In genomic region chr12:65427646-65428045, GRCh38 we compare ENCODE assay signal across 20 cellular contexts.
DNase-seq lines count a peak whose midpoint lies in the region; ATAC-seq and TF ChIP-seq lines count a peak whose summit lies in the region.
"Had no signal": no experiment of that assay in that cellular context is flagged by ENCODE, and none has a peak within 500 bp of the region (broad histone marks: within the 10 kb centered on the region; RNA-seq: fewer than 3 reads in every experiment).

No MANE protein-coding gene starts in this region.

- H3K36me3 Mint-ChIP-seq in WTC11 (peaks cover 7% of the 10 kb centered on the region; the same call in 1 of the 2 replicates), osteocyte (ENCODE audit: unreplicated experiment) (peaks cover 10% of the 10 kb centered on the region), Calu3 (ENCODE audit: insufficient read depth, unreplicated experiment) (no peaks in the 10 kb centered on the region)
- H3K36me3 Mint-ChIP-seq: IgD-negative memory B cell had no signal

- no peak overlapping the region for H3K4me2 ChIP-seq in HCT116 (ENCODE audit: low read length)

- no peak overlapping the region for H2AFZ ChIP-seq in HCT116 (ENCODE audit: low read depth, low read length, poor library complexity, severe bottlenecking)

- no peaks in the 10 kb centered on the region for H3K27me3 ChIP-seq in HCT116 (ENCODE audit: insufficient read depth, low read length)
- H3K27me3 ChIP-seq: SJSA1 had no signal

- H3K27me3 Mint-ChIP-seq in WTC11 (ENCODE audit: low read depth): no peaks in the 10 kb centered on the region; the same call in 1 of the 2 replicates
- no peaks in the 10 kb centered on the region for H3K27me3 Mint-ChIP-seq in osteocyte (ENCODE audit: unreplicated experiment)
- no peaks in the 10 kb centered on the region for H3K27me3 Mint-ChIP-seq in Calu3 (ENCODE audit: unreplicated experiment)
- H3K27me3 Mint-ChIP-seq: B cell, IgD-negative memory B cell had no signal

- no peaks in the 10 kb centered on the region for H4K20me1 ChIP-seq in HCT116 (ENCODE audit: insufficient read depth)

- no peaks in the 10 kb centered on the region for H3K9me2 ChIP-seq in HCT116 (ENCODE audit: insufficient read depth)

- DNase-seq in HCT116 (ENCODE audit: low read depth, low spot score) (no peak), WTC11 (ENCODE audit: low spot score) (no peak), glomerular visceral epithelial cell (ENCODE audit: extremely low spot score) (peak; percentile 69), osteocyte (ENCODE audit: extremely low spot score, unreplicated experiment) (no peak), amniotic stem cell (lab: John Stamatoyannopoulos, UW) (no peak), Calu3 (no peak), GOT3 (lab: John Stamatoyannopoulos, UW) (no peak)
- DNase-seq: DMS53, GF-D8, NCI-H1694, NCI-H2081 treated with DMSO at 0.1 percent for 48 hours, NCI-H2171 treated with DMSO at 0.1 percent for 48 hours, NCI-H524 treated with DMSO at 0.1 percent for 48 hours, NCI-H82 had no signal

- no peak for ATAC-seq in HCT116
- no peak for ATAC-seq in WTC11
- no peak for ATAC-seq in GM21723 (IDR thresholded peaks at IDR 0.05; ENCODE audit: unreplicated experiment)
- ATAC-seq: Right ventricle myocardium inferior had no signal

- intact Hi-C loops in HCT116 (cut with micrococcal nuclease): no loop called here
- intact Hi-C loops in Calu3 (cut with micrococcal nuclease; ENCODE audit: unreplicated experiment): no loop called here

- POLR2A ChIA-PET in HCT116 (lab: Charles Lee): interaction anchor here (0.6 to 1.8 kb wide), 4 partner anchors 17 to 106 kb away, joined by 3 to 4 read pairs (median 3); no protein-coding TSS in a partner anchor
- POLR2A ChIA-PET in WTC11 (lab: Charles Lee): no interaction called here

- H3K4me3 Mint-ChIP-seq in WTC11 (no peak overlapping the region), osteocyte (ENCODE audit: unreplicated experiment) (no peak overlapping the region), Calu3 (ENCODE audit: low read depth, unreplicated experiment) (no peak overlapping the region)
- H3K4me3 Mint-ChIP-seq: B cell, CD14-positive monocyte, IgD-negative memory B cell had no signal

- no peak for TF ChIP-seq RAD21 in HCT116 (IDR thresholded peaks at IDR 0.05; ENCODE audit: low read depth)

- no peaks in the 10 kb centered on the region for H3K79me2 ChIP-seq in HCT116 (ENCODE audit: insufficient read depth, low read length)

- RAD21 ChIA-PET in HCT116 (lab: Charles Lee; ENCODE audit: low non-redundant PET in 1 of 2, low total read pairs in 2 of 2, uncharacterized antibody in 2 of 2, unreplicated experiment in 2 of 2): no interaction called here

- BruUV-seq in HCT116 (replicated peaks; lab: Mats Ljungman, UMichigan) (no TSS peak), Calu3 (replicated peaks; lab: Mats Ljungman, UMichigan) (no TSS peak)

- H3K9me3 ChIP-seq in HCT116 (ENCODE audit: control insufficient read depth in 1 of 2, insufficient read depth in 1 of 2, low read depth in 1 of 2, low read length in 2 of 2): no peaks in the 10 kb centered on the region; a peak in 2 of 4 replicates
- H3K9me3 ChIP-seq: SJSA1 had no signal

- peaks cover 0 to 18% of the 10 kb centered on the region in 2 experiments; a peak in 2 of 4 replicates for H3K36me3 ChIP-seq in HCT116 (ENCODE audit: control insufficient read depth in 1 of 2, insufficient read depth in 2 of 2, low read length in 2 of 2)

- H3K27ac Mint-ChIP-seq in WTC11: 0 out of 2 replicates have a peak overlapping the region, but pooled peaks have one; percentile 30
- H3K27ac Mint-ChIP-seq in osteocyte (ENCODE audit: unreplicated experiment): peak overlapping the region; percentile 28
- H3K27ac Mint-ChIP-seq in Calu3 (ENCODE audit: unreplicated experiment): no peak overlapping the region
- H3K27ac Mint-ChIP-seq: B cell, CD14-positive monocyte, IgD-negative memory B cell had no signal

- TF ChIP-seq CTCF in HCT116 (IDR thresholded peaks at IDR 0.05 in 2 of 3, conservative IDR thresholded peaks at IDR 0.05 in 1 of 3; ENCODE audit: borderline replicate concordance in 1 of 3, insufficient read depth in 1 of 3, low read depth in 2 of 3, low read length in 2 of 3): no peak
- no peak for TF ChIP-seq CTCF in WTC11 (IDR thresholded peaks at IDR 0.05)
- TF ChIP-seq CTCF in osteocyte (IDR thresholded peaks at IDR 0.05): no peak
- no peak for TF ChIP-seq CTCF in Calu3 (IDR thresholded peaks at IDR 0.05; ENCODE audit: unreplicated experiment)

- CTCF ChIA-PET in HCT116 (lab: Charles Lee): no interaction called here
- CTCF ChIA-PET in WTC11 (lab: Charles Lee): no interaction called here
- CTCF ChIA-PET in Calu3 (lab: Charles Lee): interaction anchor here (0.7 kb wide), 1 partner anchor 13 kb away, joined by 4 read pairs; no protein-coding TSS in a partner anchor

- H3K9ac ChIP-seq in HCT116 (ENCODE audit: low read length): peak overlapping the region; percentile 23; the same call in 1 of the 2 replicates

- H3K4me3 ChIP-seq in HCT116 (replicated peaks in 1 of 2; ENCODE audit: low read depth in 1 of 2, low read length in 2 of 2): no peak overlapping the region
- H3K4me3 ChIP-seq: SJSA1 had no signal

- H3K4me1 Mint-ChIP-seq in WTC11 (peaks cover 20% of the 10 kb centered on the region), osteocyte (ENCODE audit: unreplicated experiment) (peaks cover 59% of the 10 kb centered on the region), Calu3 (ENCODE audit: low read depth, unreplicated experiment) (peaks cover 33% of the 10 kb centered on the region)
- H3K4me1 Mint-ChIP-seq: B cell, IgD-negative memory B cell had no signal

- TF ChIP-seq POLR2A in HCT116 (IDR thresholded peaks at IDR 0.05; ENCODE audit: borderline replicate concordance, extremely low read depth, insufficient read depth, insufficient read length): no peak

- H3K9me3 Mint-ChIP-seq in WTC11 (peaks cover 22% of the 10 kb centered on the region), osteocyte (ENCODE audit: unreplicated experiment) (peaks cover 16% of the 10 kb centered on the region), Calu3 (ENCODE audit: low read depth, unreplicated experiment) (peaks cover 11% of the 10 kb centered on the region)

- H3K4me1 ChIP-seq in HCT116 (ENCODE audit: control insufficient read depth in 1 of 2, insufficient read depth in 2 of 2, low read length in 2 of 2): peaks cover 47 to 70% of the 10 kb centered on the region in 2 experiments

- H3K27ac ChIP-seq in HCT116 (ENCODE audit: low read depth, low read length): peak overlapping the region; percentile 96
- H3K27ac ChIP-seq: SJSA1 had no signal

TF ChIP-seq in HCT116, 20 proteins besides CTCF, POLR2A, EP300 and RAD21:
- no peak for TF ChIP-seq POLR2AphosphoS5 (IDR thresholded peaks at IDR 0.05; ENCODE audit: low read depth, low read length)
- peak; percentile 58 for TF ChIP-seq ZFX (IDR thresholded peaks at IDR 0.05)
- TF ChIP-seq SP1 (IDR thresholded peaks at IDR 0.05; ENCODE audit: low read depth): no peak
TF ChIP-seq in HCT116: peak in this region for 1.

TF ChIP-seq in WTC11, 78 proteins besides CTCF, POLR2A, EP300 and RAD21:
- TF ChIP-seq FOXP1 (CRISPR knock-in tag; IDR thresholded peaks at IDR 0.05; ENCODE audit: borderline replicate concordance) (no peak), NR2C2 (CRISPR knock-in tag; IDR thresholded peaks at IDR 0.05) (no peak), EMX1 (CRISPR knock-in tag; IDR thresholded peaks at IDR 0.05) (no peak), ZBTB21 (CRISPR knock-in tag; IDR thresholded peaks at IDR 0.05; ENCODE audit: borderline replicate concordance) (no peak), NR1H2 (CRISPR knock-in tag; IDR thresholded peaks at IDR 0.05) (no peak), ZNF263 (CRISPR knock-in tag; IDR thresholded peaks at IDR 0.05; ENCODE audit: low read depth) (no peak), FOXK1 (CRISPR knock-in tag; IDR thresholded peaks at IDR 0.05) (no peak), NFYB (CRISPR knock-in tag; conservative IDR thresholded peaks at IDR 0.05; ENCODE audit: low read depth) (no peak), TCF7 (CRISPR knock-in tag; IDR thresholded peaks at IDR 0.05; ENCODE audit: low read depth) (no peak), GTF2I (CRISPR knock-in tag; conservative IDR thresholded peaks at IDR 0.05) (no peak)
